Comparison of ENCODE assay signal across 15 cellular contexts in the genomic region with DNA sequence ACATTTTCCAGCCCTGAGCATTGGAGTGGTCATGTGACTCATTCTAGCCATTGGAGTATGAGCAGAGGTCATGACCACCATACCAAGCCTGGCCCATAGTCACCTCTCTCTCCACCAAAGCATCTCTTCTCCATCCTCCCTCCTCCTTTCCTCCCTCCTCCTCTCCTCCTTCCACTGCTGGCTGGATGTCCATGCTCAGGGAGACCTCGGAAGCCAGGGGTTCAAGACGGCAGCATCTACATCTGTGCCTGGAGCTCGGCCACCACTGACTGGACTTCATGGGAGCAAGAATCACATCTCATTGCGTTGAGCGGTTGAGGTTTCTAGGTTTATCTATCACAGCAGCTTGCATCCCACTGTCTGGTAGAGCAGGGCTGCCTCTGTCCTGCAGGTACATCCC.
DNase-seq lines count a peak whose midpoint lies in the region; ATAC-seq and TF ChIP-seq lines count a peak whose summit lies in the region.
"Had no signal": no experiment of that assay in that cellular context is flagged by ENCODE, and none has a peak within 500 bp of the region (broad histone marks: within the 10 kb centered on the region; RNA-seq: fewer than 3 reads in every experiment).

No MANE protein-coding gene starts in this region.

- H2AK5ac ChIP-seq in IMR-90 (ENCODE audit: low read depth, low read length), result no peak overlapping the region

- no peak overlapping the region for H2BK5ac ChIP-seq in IMR-90 (ENCODE audit: low read depth, low read length, poor library complexity, severe bottlenecking)

- H2AFZ ChIP-seq in IMR-90 (replicated peaks; ENCODE audit: low read length, poor library complexity), result peak overlapping the region; percentile 32

- in situ Hi-C loops in IMR-90 (cut with MboI; ENCODE audit: low sequenced_read_pairs) (no loop called here), KBM-7 (cut with MboI; ENCODE audit: low pct_unique_long_range_greater_than_20kb, low sequenced_read_pairs) (no loop called here)

- no peak overlapping the region for H3K56ac ChIP-seq in IMR-90 (ENCODE audit: extremely low read depth, insufficient read depth, low read length)

- no peak overlapping the region for H4K91ac ChIP-seq in IMR-90 (ENCODE audit: insufficient read depth, low read depth, low read length)

- no peak overlapping the region for H4K5ac ChIP-seq in IMR-90 (ENCODE audit: low read depth, low read length)

- no peak overlapping the region for H2BK20ac ChIP-seq in IMR-90 (ENCODE audit: low read depth, low read length)

- H3K23ac ChIP-seq in IMR-90 (ENCODE audit: low read depth, low read length), result no peak overlapping the region

- no peak overlapping the region for H2BK120ac ChIP-seq in IMR-90 (ENCODE audit: low read depth, low read length)

- no peak overlapping the region for H3K9ac ChIP-seq in BLaER1 treated with 17β-estradiol and CSF1 and Interleukin-3, amounts not matched to agents 10 nM and 100 nM
- no peak overlapping the region for H3K9ac ChIP-seq in IMR-90 (ENCODE audit: low read depth, low read length)

- H3K9me3 ChIP-seq in BLaER1 treated with 17β-estradiol and CSF1 and Interleukin-3, amounts not matched to agents 10 nM and 100 nM (replicated peaks in 1 of 11), result peaks cover 19 to 34% (median 26%) of the 10 kb centered on the region in 11 experiments
- H3K9me3 ChIP-seq in IMR-90 (ENCODE audit: control insufficient read depth, insufficient read depth, low read length), result peaks cover 50% of the 10 kb centered on the region
- peaks cover 6% of the 10 kb centered on the region for H3K9me3 ChIP-seq in lower lobe of right lung
- peaks cover 0 to 25% (median 11%) of the 10 kb centered on the region in 8 donors for H3K9me3 ChIP-seq in spleen
- H3K9me3 ChIP-seq: HAP-1 had no signal

- no peak overlapping the region for H3K14ac ChIP-seq in IMR-90 (replicated peaks; ENCODE audit: low read depth, low read length)

- dilution Hi-C loops in IMR-90 (cut with HindIII; ENCODE audit: low sequenced_read_pairs, unreplicated experiment), result no loop called here

- peak overlapping the region; percentile 0 to 98 (median 94); a peak in 19 of 22 replicates for H3K4me2 ChIP-seq in BLaER1 treated with 17β-estradiol and CSF1 and Interleukin-3, amounts not matched to agents 10 nM and 100 nM
- H3K4me2 ChIP-seq in IMR-90 (ENCODE audit: low read depth, low read length), result no peak overlapping the region

- no peak for TF ChIP-seq RAD21 in IMR-90 (IDR thresholded peaks at IDR 0.05; ENCODE audit: low read length)

- H4K20me1 ChIP-seq in BLaER1 treated with 17β-estradiol and CSF1 and Interleukin-3, amounts not matched to agents 10 nM and 100 nM, result no peaks in the 10 kb centered on the region
- H4K20me1 ChIP-seq in IMR-90 (ENCODE audit: insufficient read depth, low read length), result no peaks in the 10 kb centered on the region

- no peak overlapping the region for H2BK15ac ChIP-seq in IMR-90 (ENCODE audit: low read depth, low read length)

- POLR2A ChIA-PET in IMR-90 (lab: Charles Lee; ENCODE audit: unreplicated experiment), result no interaction called here

- DNase-seq in IMR-90, result no peak
- peak; percentile 28 for DNase-seq in lower lobe of right lung
- DNase-seq in spleen, result peak; percentile 38
- DNase-seq in KBM-7, result no peak
- DNase-seq in DMS153 (lab: John Stamatoyannopoulos, UW), result no peak
- DNase-seq: CD8-positive, alpha-beta T cell; DMS79 treated with DMSO at 0.1 percent for 48 hours; MV-4-11; NCI-H1417; NCI-H187 treated with DMSO at 0.1 percent for 48 hours; OCI-M1; RPMI8226 had no signal

- no peak overlapping the region for H3K4ac ChIP-seq in IMR-90 (ENCODE audit: low read depth, low read length)

- no peaks in the 10 kb centered on the region for H3K9me1 ChIP-seq in IMR-90 (ENCODE audit: insufficient read depth, low read length)

- peaks cover 0 to 34% (median 0%) of the 10 kb centered on the region in 11 experiments; a peak in 7 of 22 replicates for H3K27me3 ChIP-seq in BLaER1 treated with 17β-estradiol and CSF1 and Interleukin-3, amounts not matched to agents 10 nM and 100 nM
- H3K27me3 ChIP-seq in IMR-90 (ENCODE audit: control insufficient read depth, insufficient read depth, low read length), result no peaks in the 10 kb centered on the region
- H3K27me3 ChIP-seq in lower lobe of right lung (ENCODE audit: low read depth), result no peaks in the 10 kb centered on the region
- H3K27me3 ChIP-seq in spleen (replicated peaks in 1 of 7), result peaks cover 0 to 53% (median 0%) of the 10 kb centered on the region in 7 donors

- no peak overlapping the region for H3K18ac ChIP-seq in IMR-90 (ENCODE audit: low read depth, low read length)

- ATAC-seq in IMR-90 (ENCODE audit: low read depth) (no peak), lower lobe of right lung (no peak), HG03280 (IDR thresholded peaks at IDR 0.05; ENCODE audit: unreplicated experiment) (no peak)
- ATAC-seq: CD8-positive, alpha-beta T cell had no signal

- WGBS in IMR-90 (ENCODE audit: extremely low coverage in 2 of 2, insufficient read length in 1 of 2), 2 experiments, result 100% methylated on average over 1 of the region's 5 CpGs; no CpG with 5 or more reads in 1 of the 2 experiments
- WGBS in spleen, 5 donors, result 85 to 97% (median 95%) methylated on average over 5 of the region's 5 CpGs

- no peak for TF ChIP-seq POLR2A in IMR-90 (IDR thresholded peaks at IDR 0.05; ENCODE audit: low read depth, low read length)
- TF ChIP-seq POLR2A in spleen (IDR thresholded peaks at IDR 0.05), result no peak

- H3K4me3 ChIP-seq in BLaER1 treated with 17β-estradiol and CSF1 and Interleukin-3, amounts not matched to agents 10 nM and 100 nM, result no peak overlapping the region
- H3K4me3 ChIP-seq in IMR-90 (ENCODE audit: insufficient read depth, low read depth, low read length), result no peak overlapping the region
- no peak overlapping the region for H3K4me3 ChIP-seq in lower lobe of right lung
- H3K4me3 ChIP-seq in spleen, result no peak overlapping the region
- H3K4me3 ChIP-seq: HAP-1 had no signal

- no peak overlapping the region for H2AK9ac ChIP-seq in IMR-90 (replicated peaks; ENCODE audit: low read depth, low read length, poor library complexity)

- no peaks in the 10 kb centered on the region for H3K79me1 ChIP-seq in IMR-90 (ENCODE audit: low read depth in 1 of 2, low read length in 2 of 2)

- peaks cover 30 to 71% (median 52%) of the 10 kb centered on the region in 10 experiments for H3K4me1 ChIP-seq in BLaER1 treated with 17β-estradiol and CSF1 and Interleukin-3, amounts not matched to agents 10 nM and 100 nM
- no peaks in the 10 kb centered on the region for H3K4me1 ChIP-seq in IMR-90 (ENCODE audit: control insufficient read depth, insufficient read depth, low read length)
- no peaks in the 10 kb centered on the region for H3K4me1 ChIP-seq in lower lobe of right lung
- H3K4me1 ChIP-seq in spleen, result peaks cover 0 to 51% (median 4%) of the 10 kb centered on the region in 6 donors
- H3K4me1 ChIP-seq: HAP-1 had no signal

- CTCF ChIA-PET in IMR-90 (lab: Yijun Ruan, JAX), result no interaction called here

- intact Hi-C loops in IMR-90 (cut with micrococcal nuclease) (no loop called here), lower lobe of right lung (cut with DNase I) (no loop called here), spleen (cut with DNase I; ENCODE audit: low total_unique reads) (no loop called here)

- no peak for TF ChIP-seq CTCF in IMR-90 (conservative IDR thresholded peaks at IDR 0.05; ENCODE audit: low read depth, low read length)
- no peak for TF ChIP-seq CTCF in lower lobe of right lung (IDR thresholded peaks at IDR 0.05)
- no peak for TF ChIP-seq CTCF in spleen (IDR thresholded peaks at IDR 0.05 in 8 of 11, conservative IDR thresholded peaks at IDR 0.05 in 3 of 11)

- no peak overlapping the region for H4K8ac ChIP-seq in IMR-90 (ENCODE audit: low read depth in 2 of 2, low read length in 2 of 2)

- H3K36me3 ChIP-seq in BLaER1 treated with 17β-estradiol and CSF1 and Interleukin-3, amounts not matched to agents 10 nM and 100 nM, result no peaks in the 10 kb centered on the region; a peak in 1 of 22 replicates
- no peaks in the 10 kb centered on the region for H3K36me3 ChIP-seq in IMR-90 (ENCODE audit: control insufficient read depth, insufficient read depth, low read length)
- no peaks in the 10 kb centered on the region for H3K36me3 ChIP-seq in lower lobe of right lung
- H3K36me3 ChIP-seq in spleen, result no peaks in the 10 kb centered on the region
- H3K36me3 ChIP-seq: HAP-1 had no signal

- no TSS peak for BruUV-seq in IMR-90 (replicated peaks; lab: Mats Ljungman, UMichigan)

- no peak overlapping the region for H3K27ac ChIP-seq in BLaER1 treated with 17β-estradiol and CSF1 and Interleukin-3, amounts not matched to agents 10 nM and 100 nM
- no peak overlapping the region for H3K27ac ChIP-seq in IMR-90 (ENCODE audit: insufficient read depth, low read length)
- no peak overlapping the region for H3K27ac ChIP-seq in lower lobe of right lung
- peak overlapping the region in 4 of 8 donors; percentile 22 to 52 (median 38) for H3K27ac ChIP-seq in spleen

TF ChIP-seq in IMR-90, 13 proteins besides CTCF, POLR2A, EP300 and RAD21 (continues in another document):
- TF ChIP-seq, protein P1, sequence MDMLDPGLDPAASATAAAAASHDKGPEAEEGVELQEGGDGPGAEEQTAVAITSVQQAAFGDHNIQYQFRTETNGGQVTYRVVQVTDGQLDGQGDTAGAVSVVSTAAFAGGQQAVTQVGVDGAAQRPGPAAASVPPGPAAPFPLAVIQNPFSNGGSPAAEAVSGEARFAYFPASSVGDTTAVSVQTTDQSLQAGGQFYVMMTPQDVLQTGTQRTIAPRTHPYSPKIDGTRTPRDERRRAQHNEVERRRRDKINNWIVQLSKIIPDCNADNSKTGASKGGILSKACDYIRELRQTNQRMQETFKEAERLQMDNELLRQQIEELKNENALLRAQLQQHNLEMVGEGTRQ (IDR thresholded peaks at IDR 0.05; ENCODE audit: low read depth, low read length), result no peak
- no peak for TF ChIP-seq MAFK (IDR thresholded peaks at IDR 0.05; ENCODE audit: low read depth, low read length)
- no peak for TF ChIP-seq MXI1 (IDR thresholded peaks at IDR 0.05; ENCODE audit: borderline replicate concordance, low read depth, low read length)
- TF ChIP-seq BHLHE40 (IDR thresholded peaks at IDR 0.05; ENCODE audit: low read depth, low read length), result no peak
- TF ChIP-seq, protein P2, sequence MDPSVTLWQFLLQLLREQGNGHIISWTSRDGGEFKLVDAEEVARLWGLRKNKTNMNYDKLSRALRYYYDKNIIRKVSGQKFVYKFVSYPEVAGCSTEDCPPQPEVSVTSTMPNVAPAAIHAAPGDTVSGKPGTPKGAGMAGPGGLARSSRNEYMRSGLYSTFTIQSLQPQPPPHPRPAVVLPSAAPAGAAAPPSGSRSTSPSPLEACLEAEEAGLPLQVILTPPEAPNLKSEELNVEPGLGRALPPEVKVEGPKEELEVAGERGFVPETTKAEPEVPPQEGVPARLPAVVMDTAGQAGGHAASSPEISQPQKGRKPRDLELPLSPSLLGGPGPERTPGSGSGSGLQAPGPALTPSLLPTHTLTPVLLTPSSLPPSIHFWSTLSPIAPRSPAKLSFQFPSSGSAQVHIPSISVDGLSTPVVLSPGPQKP (IDR thresholded peaks at IDR 0.05; ENCODE audit: borderline replicate concordance, low read depth, low read length), result no peak
- no peak for TF ChIP-seq RCOR1 (IDR thresholded peaks at IDR 0.05; ENCODE audit: insufficient replicate concordance, low read length)
- TF ChIP-seq MAZ (IDR thresholded peaks at IDR 0.05; ENCODE audit: borderline replicate concordance, low read depth, low read length), result no peak
- no peak for TF ChIP-seq SMC3 (IDR thresholded peaks at IDR 0.05; ENCODE audit: low read depth, low read length)
- TF ChIP-seq RFX5 (IDR thresholded peaks at IDR 0.05; ENCODE audit: low read depth, low read length), result no peak

Comparison
In these comparisons a context has a peak if more than half of its experiments do, and no peak if none do; other contexts are left out.
1. DNase-seq: peak in lower lobe of right lung (single experiment) and spleen (single experiment); none in IMR-90 (single experiment), KBM-7 (single experiment) and DMS153 (single experiment).